ENCODE assay signal across 9 cellular contexts in the genomic region with DNA sequence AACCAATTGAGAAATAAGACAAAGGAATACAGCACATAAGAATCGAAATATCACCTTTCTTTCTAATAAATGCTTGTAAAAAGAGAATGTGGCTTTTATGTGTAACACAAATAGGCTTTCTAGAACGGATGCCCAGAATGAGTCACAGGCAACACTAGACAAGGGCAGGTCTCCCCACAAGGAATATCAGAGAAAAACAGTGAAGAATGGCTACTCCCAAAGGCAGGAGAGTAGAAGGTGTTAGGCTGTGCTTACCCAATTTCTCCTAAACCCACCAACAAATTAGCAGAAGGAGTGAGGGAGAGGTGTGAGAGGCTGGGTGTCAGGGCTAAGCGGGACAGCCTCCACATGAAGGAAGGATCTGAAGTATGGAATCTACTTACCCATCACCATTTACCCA. TPM values are rescaled to one million over a fixed set of nuclear protein-coding genes. Genes with fewer than 3 reads are reported as not detected.
DNase-seq lines count a peak whose midpoint lies in the region; ATAC-seq and TF ChIP-seq lines count a peak whose summit lies in the region.
"Had no signal": no experiment of that assay in that cellular context is flagged by ENCODE, and none has a peak within 500 bp of the region (broad histone marks: within the 10 kb centered on the region; RNA-seq: fewer than 3 reads in every experiment).

No MANE protein-coding gene starts in this region.

- no peak overlapping the region for H3K9ac ChIP-seq in adipocyte (ENCODE audit: low read length)

- no peak overlapping the region for H2AFZ ChIP-seq in ACC112 (ENCODE audit: low read length, unreplicated experiment)

- no peaks in the 10 kb centered on the region for H3K36me3 ChIP-seq in ACC112 (ENCODE audit: insufficient read depth, low read length)
- no peaks in the 10 kb centered on the region for H3K36me3 ChIP-seq in adipocyte (ENCODE audit: control insufficient read depth, insufficient read depth, low read length, severe bottlenecking)
- no peaks in the 10 kb centered on the region for H3K36me3 ChIP-seq in gastroesophageal sphincter
- no peaks in the 10 kb centered on the region for H3K36me3 ChIP-seq in prostate gland

- intact Hi-C loops in prostate gland (cut with DNase I), result no loop called here

- H3K4me3 ChIP-seq in ACC112 (ENCODE audit: low read depth, low read length) (no peak overlapping the region), adipocyte (ENCODE audit: low read length) (no peak overlapping the region), gastroesophageal sphincter (no peak overlapping the region), prostate gland (no peak overlapping the region)
- H3K4me3 ChIP-seq: skin epidermis had no signal

- peak; percentile 44 for DNase-seq in adipocyte (ENCODE audit: low read depth)
- DNase-seq in NCI-H510A (lab: John Stamatoyannopoulos, UW), result no peak
- no peak for DNase-seq in prostate gland (ENCODE audit: low spot score)

- H3K9me3 ChIP-seq in adipocyte (ENCODE audit: control insufficient read depth, low read length) (no peaks in the 10 kb centered on the region), gastroesophageal sphincter (no peaks in the 10 kb centered on the region), prostate gland (no peaks in the 10 kb centered on the region)

- H3K27me3 ChIP-seq in ACC112 (ENCODE audit: insufficient read depth, low read length) (no peaks in the 10 kb centered on the region), adipocyte (replicated peaks; ENCODE audit: control insufficient read depth, insufficient read depth, low read length) (no peaks in the 10 kb centered on the region), gastroesophageal sphincter (no peaks in the 10 kb centered on the region), prostate gland (replicated peaks; ENCODE audit: insufficient read depth) (no peaks in the 10 kb centered on the region)

- peaks cover 21% of the 10 kb centered on the region for H3K4me1 ChIP-seq in ACC112 (ENCODE audit: control insufficient read depth, insufficient read depth, low read length, unreplicated experiment)
- peaks cover 3% of the 10 kb centered on the region for H3K4me1 ChIP-seq in adipocyte (ENCODE audit: control insufficient read depth, insufficient read depth, low read length)
- peaks cover 0 to 4% (median 0%) of the 10 kb centered on the region in 3 donors for H3K4me1 ChIP-seq in gastroesophageal sphincter
- no peaks in the 10 kb centered on the region for H3K4me1 ChIP-seq in prostate gland (replicated peaks)

- ATAC-seq in GM19372 (IDR thresholded peaks at IDR 0.05; ENCODE audit: low read depth, unreplicated experiment) (peak; percentile 31), HG03196 (IDR thresholded peaks at IDR 0.05; ENCODE audit: unreplicated experiment) (peak; percentile 63), esophagus mucosa (no peak), gastroesophageal sphincter (no peak)

- TF ChIP-seq CTCF in gastroesophageal sphincter (IDR thresholded peaks at IDR 0.05) (no peak), prostate gland (IDR thresholded peaks at IDR 0.05) (no peak)

- 71 to 93% methylated on average over 3 of the region's 3 CpGs for WGBS in gastroesophageal sphincter (ENCODE audit: low coverage in 1 of 2), 2 donors
- whole genome bisulfite sequencing in prostate gland, result 48% methylated on average over 3 of the region's 3 CpGs

- no peaks in the 10 kb centered on the region for H3K79me2 ChIP-seq in ACC112 (ENCODE audit: control insufficient read depth, insufficient read depth, low read length, unreplicated experiment)

- TF ChIP-seq POLR2A in gastroesophageal sphincter (IDR thresholded peaks at IDR 0.05) (no peak), prostate gland (IDR thresholded peaks at IDR 0.05) (no peak)

- TF ChIP-seq EP300 in gastroesophageal sphincter (IDR thresholded peaks at IDR 0.05), result no peak

- H3K27ac ChIP-seq in ACC112 (ENCODE audit: low read depth, low read length), result peak overlapping the region; percentile 10; the same call in 1 of the 2 replicates
- no peak overlapping the region for H3K27ac ChIP-seq in gastroesophageal sphincter
- no peak overlapping the region for H3K27ac ChIP-seq in prostate gland

RNA-seq across cellular contexts. Expression of a gene that starts 55.2 kb away (rescaled TPM):
- total RNA-seq in esophagus mucosa (4.3 TPM), gastroesophageal sphincter (10 to 100 TPM in 1 of 4 donors, 1 to 10 TPM in 3; 5.3 to 10.8 (median 7.1) TPM), prostate gland (1 to 10 TPM; 4.1 to 8.4 TPM)

RNA-seq across cellular contexts. Expression of a gene that starts 56.5 kb away (rescaled TPM):
- 6.8 TPM for total RNA-seq in esophagus mucosa
- total RNA-seq in gastroesophageal sphincter, result 10 to 100 TPM; 17.6 to 35.2 (median 23.8) TPM
- total RNA-seq in prostate gland, result 10 to 100 TPM; 11.1 to 15.8 TPM

Comparison
In these comparisons a context has a peak if more than half of its experiments do, and no peak if none do; other contexts are left out.
1. ATAC-seq: peak in GM19372 (single experiment) and HG03196 (single experiment); none in esophagus mucosa (single experiment) and gastroesophageal sphincter (single experiment).